1 cellular context compared by ENCODE assay signal in the genomic region with DNA sequence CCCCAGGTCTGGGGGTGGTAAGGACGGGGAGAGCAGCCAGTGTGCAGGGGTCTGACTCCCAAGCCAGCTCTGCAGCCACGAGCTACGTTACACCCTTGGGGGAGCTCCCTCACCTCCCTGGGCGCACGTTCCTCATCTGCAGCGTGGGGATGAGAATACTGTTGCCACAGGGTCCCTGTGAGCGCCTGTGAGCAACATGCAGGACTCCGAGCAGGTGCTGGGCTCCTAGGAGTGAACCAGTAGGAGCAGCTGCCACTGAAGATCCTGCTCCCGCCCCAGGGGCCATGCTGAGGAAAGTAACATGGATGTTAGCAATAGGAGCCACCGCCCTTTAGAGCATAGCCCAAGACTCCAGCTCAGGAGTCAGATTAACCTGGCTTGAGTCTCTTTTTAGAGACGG.
TF ChIP-seq lines count a peak whose summit lies in the region.

No MANE protein-coding gene starts in this region.

TF ChIP-seq in HepG2, 621 proteins besides CTCF, POLR2A, EP300 and RAD21:
- TF ChIP-seq ZNF33A (CRISPR knock-in tag; IDR thresholded peaks at IDR 0.05; ENCODE audit: borderline replicate concordance) (no peak), AHR (CRISPR knock-in tag; IDR thresholded peaks at IDR 0.05) (no peak), SP1 (IDR thresholded peaks at IDR 0.05) (no peak), SP1 (CRISPR knock-in tag; IDR thresholded peaks at IDR 0.05) (no peak), ATF5 (CRISPR knock-in tag; IDR thresholded peaks at IDR 0.05; ENCODE audit: low read depth) (no peak), ZNF441 (CRISPR knock-in tag; IDR thresholded peaks at IDR 0.05; ENCODE audit: borderline replicate concordance) (no peak)
